Comparison of ENCODE assay signal across 18 cellular contexts in the genomic region with DNA sequence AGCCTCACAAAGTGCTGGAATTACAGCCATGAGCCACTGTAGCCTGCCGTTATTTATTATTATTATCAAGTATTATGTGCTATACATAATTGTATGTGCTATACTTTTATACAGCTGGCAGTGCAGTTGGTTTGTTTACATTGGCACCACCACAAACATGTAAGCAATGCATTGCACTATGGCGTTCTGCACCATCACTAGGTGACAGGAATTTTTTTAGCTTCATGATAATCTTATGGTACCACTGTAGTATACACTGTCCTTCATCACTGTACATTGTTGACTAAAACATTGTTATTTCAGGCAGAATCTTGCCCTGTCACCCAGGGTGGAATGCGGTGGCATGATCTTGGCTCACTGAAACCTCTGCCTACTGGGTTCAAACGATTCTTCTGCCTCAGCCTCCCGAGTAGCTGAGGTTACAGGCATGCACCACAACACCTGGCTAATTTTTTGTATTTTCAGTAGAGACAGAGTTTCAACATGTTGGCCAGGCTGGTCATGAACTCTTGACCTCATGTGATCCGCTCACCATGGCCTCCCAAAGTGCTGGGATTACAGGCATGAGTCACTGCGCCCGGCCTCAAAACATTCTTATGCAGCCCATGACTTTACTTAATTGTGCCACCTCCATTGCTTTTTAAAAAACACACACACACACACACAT. TPM values are rescaled to one million over a fixed set of nuclear protein-coding genes. Genes with fewer than 3 reads are reported as not detected.
DNase-seq lines count a peak whose midpoint lies in the region; ATAC-seq and TF ChIP-seq lines count a peak whose summit lies in the region.
"Had no signal": no experiment of that assay in that cellular context is flagged by ENCODE, and none has a peak within 500 bp of the region (broad histone marks: within the 10 kb centered on the region; RNA-seq: fewer than 3 reads in every experiment).

No MANE protein-coding gene starts in this region.

- H3K4me3 ChIP-seq in LNCaP clone FGC (ENCODE audit: low read depth, low read length) = no peak overlapping the region
- H3K4me3 ChIP-seq: gastroesophageal sphincter, lung, prostate gland had no signal

- DNase-seq in ACHN (peak; percentile 69), LNCaP clone FGC (ENCODE audit: low read depth) (peak; percentile 30), amniotic epithelial cell (ENCODE audit: low read depth) (peak; percentile 83), iris pigment epithelial cell (ENCODE audit: low read depth) (peak; percentile 69), NCI-H2196 (lab: John Stamatoyannopoulos, UW; ENCODE audit: unreplicated experiment) (no peak), left colon (no peak)
- DNase-seq: activated CD4-positive, alpha-beta T cell treated with anti-CD3 and anti-CD28 coated beads for 48 hours; activated naive CD4-positive, alpha-beta T cell treated with anti-CD3 and anti-CD28 coated beads, Interleukin-2, amount 50 U/mL, for 16 hours; CD8-positive, alpha-beta memory T cell; effector memory CD8-positive, alpha-beta T cell; NCI-H187; SIG-M5; stimulated activated CD4-positive, alpha-beta T cell treated with anti-CD3 and anti-CD28 coated beads, Interleukin-15, amount 100 ng/mL, for 24 hours had no signal

- intact Hi-C loops in left colon (cut with DNase I, micrococcal nuclease) = no loop called here

- ATAC-seq in GM19328 (IDR thresholded peaks at IDR 0.05; ENCODE audit: unreplicated experiment) (no peak), GM21447 (IDR thresholded peaks at IDR 0.05; ENCODE audit: unreplicated experiment) (no peak), left colon (no peak)
- ATAC-seq: effector memory CD8-positive, alpha-beta T cell; gastroesophageal sphincter had no signal

- in situ Hi-C loops in ACHN (cut with HindIII; ENCODE audit: low pct_ligation_motif_present, low pct_unique_long_range_greater_than_20kb, low sequenced_read_pairs) = no loop called here

- TF ChIP-seq CTCF in LNCaP clone FGC (IDR thresholded peaks at IDR 0.05; ENCODE audit: control insufficient read depth, extremely low read depth, insufficient read depth) = no peak

RNA-seq across cellular contexts. Expression of gene MRPL42, which starts 17.1 kb away (rescaled TPM):
- total RNA-seq in left colon = 10 to 100 TPM; 58.2 to 65.1 TPM

RNA-seq across cellular contexts. Expression of gene UBE2N, which starts 42.7 kb away (rescaled TPM):
- total RNA-seq in left colon = 10 to 100 TPM; 73.1 to 83.5 TPM

Comparison
In these comparisons a context has a peak if more than half of its experiments do, and no peak if none do; other contexts are left out.
1. DNase-seq: peak in ACHN (single experiment), LNCaP clone FGC (single experiment), amniotic epithelial cell (single experiment) and iris pigment epithelial cell (single experiment); none in NCI-H2196 (single experiment) and left colon (0 of 2).